Comparison of ENCODE assay signal across 21 cellular contexts in the genomic region with DNA sequence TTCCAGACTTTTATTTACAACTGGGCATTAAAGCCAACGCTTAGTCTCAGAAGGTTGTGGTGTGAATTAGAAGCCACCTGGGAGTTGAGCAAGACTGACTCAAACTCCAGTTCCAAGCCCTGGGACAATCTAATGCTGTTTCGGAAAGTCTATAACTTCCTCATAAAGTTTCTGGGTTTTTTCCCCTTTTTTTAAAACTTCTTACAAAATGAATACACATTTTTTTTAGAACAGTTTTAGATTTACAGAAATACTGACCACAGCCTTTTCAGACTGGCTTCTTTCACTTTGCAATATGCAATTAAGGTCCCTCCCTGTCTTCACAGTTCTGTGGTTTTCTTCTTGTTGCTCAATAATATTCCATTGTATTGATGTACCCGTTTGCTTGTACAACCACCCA.
DNase-seq lines count a peak whose midpoint lies in the region; ATAC-seq and TF ChIP-seq lines count a peak whose summit lies in the region.
"Had no signal": no experiment of that assay in that cellular context is flagged by ENCODE, and none has a peak within 500 bp of the region (broad histone marks: within the 10 kb centered on the region; RNA-seq: fewer than 3 reads in every experiment).

No MANE protein-coding gene starts in this region.

- no peak for ATAC-seq in GM18870 (IDR thresholded peaks at IDR 0.05; ENCODE audit: unreplicated experiment)
- ATAC-seq: activated CD8-positive, alpha-beta T cell treated with anti-CD3 and anti-CD28 coated beads for 36 hours; activated naive CD4-positive, alpha-beta T cell treated with anti-CD3 and anti-CD28 coated beads, Interleukin-2, amount 50 U/mL, for 72 hours; stimulated activated naive CD8-positive, alpha-beta T cell treated with anti-CD3 and anti-CD28 coated beads, Interleukin-15, Interleukin-2, amounts not matched to agents 100 U/mL and 50 U/mL, for 24 hours had no signal

- TF ChIP-seq POLR2A in spleen (IDR thresholded peaks at IDR 0.05) = no peak

- no peak for TF ChIP-seq CTCF in foreskin fibroblast (IDR thresholded peaks at IDR 0.05; ENCODE audit: low read depth, low read length)
- no peak for TF ChIP-seq CTCF in spleen (IDR thresholded peaks at IDR 0.05 in 8 of 11, conservative IDR thresholded peaks at IDR 0.05 in 3 of 11)
- no peak for TF ChIP-seq CTCF in coronary artery (IDR thresholded peaks at IDR 0.05)

- DNase-seq in AML-193 (lab: John Stamatoyannopoulos, UW) (peak; percentile 57 to 62), KBM-7 (peak; percentile 25), SIG-M5 treated with dmso at 0.1 percent for 504 hours (lab: John Stamatoyannopoulos, UW; ENCODE audit: unreplicated experiment) (peak; percentile 96), foreskin fibroblast (peak; percentile 34 to 60), posterior cingulate gyrus (no peak), spleen (no peak), coronary artery (ENCODE audit: low spot score) (no peak)
- DNase-seq: ACHN; activated CD8-positive, alpha-beta T cell treated with anti-CD3 and anti-CD28 coated beads for 36 hours; activated T-cell treated with anti-CD3 and anti-CD28 coated beads, Interleukin-2, amount 50 U/mL, for 48 hours; Kasumi-1; left ventricle myocardium inferior; NCI-H1436 treated with DMSO at 0.1 percent for 48 hours; NCI-H82; stimulated activated naive CD8-positive, alpha-beta T cell treated with anti-CD3 and anti-CD28 coated beads, Interleukin-15, Interleukin-2, amounts not matched to agents 100 U/mL and 50 U/mL, for 24 hours; T-helper 1 cell had no signal

- intact Hi-C loops in posterior cingulate gyrus (cut with DNase I) = no loop called here
- intact Hi-C loops in spleen (cut with DNase I; ENCODE audit: low total_unique reads) = no loop called here

- H3K27me3 ChIP-seq in spleen (replicated peaks in 1 of 7) = peaks cover 0 to 18% (median 0%) of the 10 kb centered on the region in 7 donors
- H3K27me3 ChIP-seq: neutrophil, right atrium auricular region had no signal

- in situ Hi-C loops in KBM-7 (cut with MboI; ENCODE audit: low pct_unique_long_range_greater_than_20kb, low sequenced_read_pairs) = no loop called here

- WGBS in spleen, 5 donors = 45 to 64% (median 53%) methylated on average over 3 of the region's 3 CpGs

- no peaks in the 10 kb centered on the region for H3K9me3 ChIP-seq in spleen
- H3K9me3 ChIP-seq: neutrophil, right atrium auricular region had no signal

- H3K4me1 ChIP-seq in spleen = no peaks in the 10 kb centered on the region

- H3K4me3 ChIP-seq in foreskin fibroblast (ENCODE audit: low read depth in 1 of 2, low read length in 2 of 2) (no peak overlapping the region), spleen (no peak overlapping the region), coronary artery (no peak overlapping the region)
- H3K4me3 ChIP-seq: left ventricle myocardium inferior, right atrium auricular region had no signal

- H3K27ac ChIP-seq in spleen = no peak overlapping the region
- H3K27ac ChIP-seq in coronary artery = no peak overlapping the region
- H3K27ac ChIP-seq: left ventricle myocardium inferior, neutrophil, right atrium auricular region, VCaP had no signal

- no peaks in the 10 kb centered on the region for H3K36me3 ChIP-seq in spleen
- H3K36me3 ChIP-seq: left ventricle myocardium inferior, neutrophil, right atrium auricular region had no signal

Comparison
In these comparisons a context has a peak if more than half of its experiments do, and no peak if none do; other contexts are left out.
1. DNase-seq: peak in AML-193 (2 of 2), KBM-7 (single experiment), SIG-M5 treated with dmso at 0.1 percent for 504 hours (single experiment) and foreskin fibroblast (2 of 2); none in posterior cingulate gyrus (0 of 10), spleen (single experiment) and coronary artery (single experiment).